1 cellular context compared by ENCODE assay signal in the genomic region with DNA sequence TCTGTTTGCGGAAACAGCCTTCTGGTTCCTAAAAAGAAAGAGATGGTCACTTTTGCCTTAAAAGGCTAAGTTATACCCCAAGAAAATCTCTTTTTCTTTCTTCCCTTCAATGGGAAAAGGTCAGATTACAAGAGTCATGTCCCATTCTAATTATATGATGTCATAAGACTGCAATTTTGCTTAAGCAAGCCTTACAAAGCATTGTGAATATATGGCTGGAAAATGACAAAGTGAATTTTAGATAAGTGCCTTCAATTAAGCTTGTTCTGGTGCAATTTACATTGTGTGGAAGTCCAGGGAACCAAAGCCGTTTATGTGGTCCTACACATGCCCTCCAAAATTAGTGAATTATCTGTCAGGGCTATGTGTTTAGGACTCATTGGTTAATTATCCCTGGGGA.
TF ChIP-seq lines count a peak whose summit lies in the region.

No MANE protein-coding gene starts in this region.

TF ChIP-seq in HepG2, 621 proteins besides CTCF, POLR2A, EP300 and RAD21:
- no peak for TF ChIP-seq POLR2G (IDR thresholded peaks at IDR 0.05; ENCODE audit: low read depth, low read length)
- TF ChIP-seq, protein P1, sequence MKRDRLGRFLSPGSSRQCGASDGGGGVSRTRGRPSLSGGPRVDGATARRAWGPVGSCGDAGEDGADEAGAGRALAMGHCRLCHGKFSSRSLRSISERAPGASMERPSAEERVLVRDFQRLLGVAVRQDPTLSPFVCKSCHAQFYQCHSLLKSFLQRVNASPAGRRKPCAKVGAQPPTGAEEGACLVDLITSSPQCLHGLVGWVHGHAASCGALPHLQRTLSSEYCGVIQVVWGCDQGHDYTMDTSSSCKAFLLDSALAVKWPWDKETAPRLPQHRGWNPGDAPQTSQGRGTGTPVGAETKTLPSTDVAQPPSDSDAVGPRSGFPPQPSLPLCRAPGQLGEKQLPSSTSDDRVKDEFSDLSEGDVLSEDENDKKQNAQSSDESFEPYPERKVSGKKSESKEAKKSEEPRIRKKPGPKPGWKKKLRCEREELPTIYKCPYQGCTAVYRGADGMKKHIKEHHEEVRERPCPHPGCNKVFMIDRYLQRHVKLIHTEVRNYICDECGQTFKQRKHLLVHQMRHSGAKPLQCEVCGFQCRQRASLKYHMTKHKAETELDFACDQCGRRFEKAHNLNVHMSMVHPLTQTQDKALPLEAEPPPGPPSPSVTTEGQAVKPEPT (CRISPR knock-in tag; IDR thresholded peaks at IDR 0.05; ENCODE audit: low read depth): no peak
- peak; percentile 84 for TF ChIP-seq ATF7 (IDR thresholded peaks at IDR 0.05)
- TF ChIP-seq ATF7 (CRISPR knock-in tag; IDR thresholded peaks at IDR 0.05): no peak
- no peak for TF ChIP-seq HDAC6 (IDR thresholded peaks at IDR 0.05; ENCODE audit: low read depth, low read length)
